1 cellular context compared by ENCODE assay signal in the genomic region with DNA sequence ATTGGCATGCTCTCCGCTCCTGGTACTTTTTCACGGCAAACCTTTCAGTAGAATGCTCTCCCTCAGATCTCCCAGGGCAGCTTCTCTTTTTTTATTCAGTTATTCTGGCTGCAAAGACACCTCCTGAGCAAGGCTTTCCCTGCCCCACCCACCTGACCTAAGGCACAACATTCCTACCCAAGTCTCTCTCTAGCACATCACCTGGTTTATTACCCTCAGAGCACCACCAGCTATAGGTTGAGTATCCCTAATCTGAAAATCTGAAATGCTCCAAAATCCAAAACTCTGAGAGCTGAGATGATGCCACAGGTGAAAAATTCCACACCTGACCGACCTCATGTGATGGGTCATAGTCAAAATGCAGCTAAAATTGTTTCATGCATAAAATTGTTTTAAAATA.
TF ChIP-seq lines count a peak whose summit lies in the region.

No MANE protein-coding gene starts in this region.

TF ChIP-seq in GM23338, 12 proteins besides CTCF, POLR2A, EP300 and RAD21 (continued from another document):
- TF ChIP-seq REST (IDR thresholded peaks at IDR 0.05; ENCODE audit: unreplicated experiment) (no peak), ZNF462 (CRISPR knock-in tag; IDR thresholded peaks at IDR 0.05) (no peak), ZNF114 (CRISPR knock-in tag; IDR thresholded peaks at IDR 0.05) (no peak), EZH2 (IDR thresholded peaks at IDR 0.05; ENCODE audit: low read depth, unreplicated experiment) (no peak), STAT1 (IDR thresholded peaks at IDR 0.05; ENCODE audit: unreplicated experiment) (no peak), JUNB (IDR thresholded peaks at IDR 0.05; ENCODE audit: unreplicated experiment) (no peak), NANOG (IDR thresholded peaks at IDR 0.05; ENCODE audit: borderline replicate concordance) (no peak)
